Comparison of ENCODE assay signal across 5 cellular contexts in genomic region chr16:69806776-69807175, GRCh38. TPM values are rescaled to one million over a fixed set of nuclear protein-coding genes. Genes with fewer than 3 reads are reported as not detected.
DNase-seq lines count a peak whose midpoint lies in the region; ATAC-seq, FAIRE-seq and TF ChIP-seq lines count a peak whose summit lies in the region.
"Not testable (repeated sequence)": the region's sequence is repeated elsewhere in the genome, so short reads cannot be mapped to it uniquely, and the experiment has no call there.

No MANE protein-coding gene starts in this region.

- in situ Hi-C loops in K562 (cut with MboI); HepG2 (cut with HindIII; ENCODE audit: extremely low pct_ligation_motif_present, low pct_unique_long_range_greater_than_20kb): not testable (repeated sequence)

- H2AFZ ChIP-seq in K562 (ENCODE audit: low read depth, low read length); HepG2 (ENCODE audit: low read length): not testable (repeated sequence)

- ATAC-seq in K562, HepG2: not testable (repeated sequence)

- not testable (repeated sequence) for H4K20me1 ChIP-seq in K562 (replicated peaks; ENCODE audit: control insufficient read depth, insufficient read depth, low read length); HepG2 (ENCODE audit: insufficient read depth, low read length)

- CTCF ChIA-PET in HEK293 (lab: Yijun Ruan, JAX), result interaction anchor here (0.6 to 2.7 kb wide), 6 partner anchors 10 to 123 kb away, joined by 3 to 18 read pairs (median 4); partner anchors contain the start of gene NOB1
- CTCF ChIA-PET in K562 (lab: Yijun Ruan, JAX; ENCODE audit: low intra/inter-chr PET ratio); HepG2 (lab: Yijun Ruan, JAX; ENCODE audit: low intra/inter-chr PET ratio, low total read pairs): not testable (repeated sequence)

- TF ChIP-seq EP300 in K562 (IDR thresholded peaks at IDR 0.05; ENCODE audit: low read length); HepG2 (IDR thresholded peaks at IDR 0.05; ENCODE audit: low read depth in 2 of 2, low read length in 2 of 2); HepG2 (CRISPR knock-in tag; IDR thresholded peaks at IDR 0.05; ENCODE audit: borderline replicate concordance): not testable (repeated sequence)

- TF ChIP-seq POLR2A in K562 (conservative IDR thresholded peaks at IDR 0.05); HepG2 (IDR thresholded peaks at IDR 0.05; ENCODE audit: insufficient read depth in 1 of 2, low read depth in 2 of 2, low read length in 2 of 2): not testable (repeated sequence)

- H3K4me2 ChIP-seq in K562 (ENCODE audit: insufficient read depth, low read length); HepG2 (ENCODE audit: low read depth, low read length): not testable (repeated sequence)

- POLR2A ChIA-PET in HEK293 (lab: Yijun Ruan, JAX); HepG2 (lab: Yijun Ruan, JAX): not testable (repeated sequence)
- POLR2A ChIA-PET in K562 (lab: Yijun Ruan, JAX), result interaction anchor here (0.6 to 1.6 kb wide), 4 partner anchors 9 to 311 kb away, joined by 3 to 8 read pairs (median 4); no protein-coding TSS in a partner anchor

- not testable (repeated sequence) for DNase-seq in K562 (ENCODE audit: extremely low read depth in 1 of 4, low spot score in 3 of 4); frontal cortex (ENCODE audit: low spot score in 2 of 2); HepG2 (ENCODE audit: low spot score)

- intact Hi-C loops in K562 (cut with micrococcal nuclease); HepG2 (cut with micrococcal nuclease; ENCODE audit: unreplicated experiment): not testable (repeated sequence)

- H3K4me3 ChIP-seq in HEK293 (ENCODE audit: low read depth, low read length); K562; HepG2 (replicated peaks in 1 of 3; ENCODE audit: insufficient read depth in 1 of 3, low read depth in 2 of 3, low read length in 3 of 3): not testable (repeated sequence)

- peak; percentile 53 for FAIRE-seq in TTC549 (lab: Jason Lieb, UNC)
- FAIRE-seq in K562 (lab: Jason Lieb, UNC); HepG2 (lab: Jason Lieb, UNC): not testable (repeated sequence)
- peak; percentile 77 for FAIRE-seq in frontal cortex (lab: Jason Lieb, UNC)

- TF ChIP-seq CTCF in HEK293 (tag by site-specific recombination; IDR thresholded peaks at IDR 0.05); K562 (IDR thresholded peaks at IDR 0.05 in 2 of 3, conservative IDR thresholded peaks at IDR 0.05 in 1 of 3; ENCODE audit: insufficient read depth in 2 of 3, low read depth in 1 of 3, low read length in 3 of 3); HepG2 (CRISPR knock-in tag; IDR thresholded peaks at IDR 0.05): not testable (repeated sequence)

- H3K27me3 ChIP-seq in K562 (ENCODE audit: control insufficient read depth in 2 of 2, insufficient read depth in 2 of 2, low read length in 2 of 2); HepG2 (ENCODE audit: control insufficient read depth in 1 of 2, insufficient read depth in 2 of 2, low read length in 2 of 2): not testable (repeated sequence)

- not testable (repeated sequence) for H3K9me3 ChIP-seq in HEK293 (ENCODE audit: control insufficient read depth, insufficient read depth, low read depth, low read length); K562 (replicated peaks; ENCODE audit: control insufficient read depth, insufficient read depth, low read depth, low read length); HepG2 (ENCODE audit: low read length)

- not testable (repeated sequence) for H3K9me1 ChIP-seq in K562 (ENCODE audit: control insufficient read depth, insufficient read depth, low read length)

- H3K79me2 ChIP-seq in K562 (ENCODE audit: control insufficient read depth, insufficient read depth, low read length); HepG2 (ENCODE audit: insufficient read depth, low read length): not testable (repeated sequence)

- BruUV-seq in K562 (replicated peaks; lab: Mats Ljungman, UMichigan); HepG2 (replicated peaks; lab: Mats Ljungman, UMichigan): not testable (repeated sequence)

- H3K36me3 ChIP-seq in HEK293 (ENCODE audit: control insufficient read depth in 2 of 2, insufficient read depth in 1 of 2, low read length in 2 of 2); K562 (ENCODE audit: control insufficient read depth, insufficient read depth, low read length): not testable (repeated sequence)
- H3K36me3 ChIP-seq in HepG2 (replicated peaks in 1 of 2; ENCODE audit: control insufficient read depth in 1 of 2, insufficient read depth in 2 of 2, low read length in 2 of 2), result peaks cover 3 to 36% of the 10 kb centered on the region in 2 experiments; a peak in 4 of 5 replicates

- TF ChIP-seq RAD21 in K562 (CRISPR knock-in tag; conservative IDR thresholded peaks at IDR 0.05 in 1 of 2, IDR thresholded peaks at IDR 0.05 in 1 of 2); HepG2 (CRISPR knock-in tag; IDR thresholded peaks at IDR 0.05): not testable (repeated sequence)

- H3K9ac ChIP-seq in K562 (ENCODE audit: insufficient read depth in 1 of 2, low read depth in 2 of 2, low read length in 2 of 2); HepG2 (ENCODE audit: insufficient read depth, low read depth, low read length): not testable (repeated sequence)

- not testable (repeated sequence) for H3K27ac ChIP-seq in HEK293 (ENCODE audit: extremely low read depth, low read depth, low read length); K562 (ENCODE audit: extremely low read depth, low read depth, low read length); HepG2 (ENCODE audit: extremely low read length, insufficient read depth, low read length)

- not testable (repeated sequence) for H3K4me1 ChIP-seq in HEK293 (ENCODE audit: control insufficient read depth, insufficient read depth, low read length); K562 (replicated peaks in 1 of 2; ENCODE audit: control insufficient read depth in 2 of 2, insufficient read depth in 2 of 2, low read length in 2 of 2)
- peaks cover 16% of the 10 kb centered on the region for H3K4me1 ChIP-seq in HepG2 (ENCODE audit: insufficient read depth, low read length)

RNA-seq across cellular contexts. Expression of gene WWP2, which starts 44.6 kb away (rescaled TPM):
- 54.0 and 74.4 TPM in 2 replicates for total RNA-seq in K562 (2011; cell fraction: chromatin; rRNA removed; ENCODE audit: low replicate concordance)
- 33.5 and 36.6 TPM in 2 replicates for total RNA-seq in K562 (2011; cell fraction: nucleolus; rRNA removed)
- 32.8 and 44.3 TPM in 2 replicates for total RNA-seq in K562 (2011; cell fraction: nucleoplasm; rRNA removed)
- total RNA-seq in K562 (2014; rRNA removed) (14.9 and 20.6 TPM in 2 replicates), K562 (2014; rRNA removed; fragmentation: Illumina TruSeq; extraction: Trizol) (14.6 and 17.4 TPM in 2 replicates), K562 (2015; rRNA removed; fragmentation: Illumina TruSeq; extraction: Trizol) (15.3 and 15.8 TPM in 2 replicates), K562 (2021) (33.7 and 34.4 TPM in 2 replicates), frontal cortex (25.7 TPM), HepG2 (2016; rRNA removed; fragmentation: Illumina TruSeq; extraction: Trizol) (28.2 and 31.9 TPM in 2 replicates)
- polyA plus RNA-seq in K562 (2011; rRNA removed) (7.1 and 8.5 TPM in 2 replicates), K562 (2014; fragmentation: Illumina TruSeq; extraction: Trizol) (23.1 and 27.1 TPM in 2 replicates), K562 (2014; fragmentation: Nextera tagmentation; extraction: Ambion mirVana) (1 to 10 TPM; 1.9 to 2.0 TPM), K562 (2014; rRNA removed) (10.7 and 12.1 TPM in 2 replicates), HepG2 (2011; rRNA removed) (11.4 and 13.6 TPM in 2 replicates)
- polyA plus RNA-seq in K562 (2011; cell fraction: cytosol; rRNA removed), result 6.5 and 11.3 TPM in 2 replicates
- polyA plus RNA-seq in K562 (2011; cell fraction: nucleus; rRNA removed), result 25.1 and 34.9 TPM in 2 replicates
- 24.0 and 37.6 TPM in 2 replicates for polyA plus RNA-seq in K562 (2012)
- polyA minus RNA-seq in K562 (2011; rRNA and poly(A)+ RNA removed), result 11.3 and 13.3 TPM in 2 replicates
- 10.2 and 17.9 TPM in 2 replicates for polyA minus RNA-seq in K562 (2011; cell fraction: cytosol; rRNA and poly(A)+ RNA removed)
- polyA minus RNA-seq in K562 (2011; cell fraction: nucleus; rRNA and poly(A)+ RNA removed), result 12.7 and 15.7 TPM in 2 replicates
- 18.6 and 20.3 TPM in 2 replicates for total RNA-seq in HepG2 (2016; cell fraction: cytosol; rRNA removed; fragmentation: Illumina TruSeq; extraction: Trizol; ENCODE audit: low read depth)
- 25.4 and 28.2 TPM in 2 replicates for total RNA-seq in HepG2 (2016; cell fraction: insoluble cytoplasmic fraction; rRNA removed; fragmentation: Illumina TruSeq; extraction: Trizol)
- 17.7 and 18.1 TPM in 2 replicates for total RNA-seq in HepG2 (2016; cell fraction: membrane; rRNA removed; fragmentation: Illumina TruSeq; extraction: Trizol)
- 36.0 and 41.1 TPM in 2 replicates for total RNA-seq in HepG2 (2016; cell fraction: nucleus; rRNA removed; fragmentation: Illumina TruSeq; extraction: Trizol)
- polyA plus RNA-seq in HepG2 (2011; cell fraction: cytosol; rRNA removed), result 7.5 and 8.1 TPM in 2 replicates
- polyA plus RNA-seq in HepG2 (2011; cell fraction: nucleus; rRNA removed), result 45.3 and 46.4 TPM in 2 replicates
- 25.4 and 26.4 TPM in 2 replicates for polyA plus RNA-seq in HepG2 (2012)
- 3.6 and 3.7 TPM in 2 replicates for polyA plus RNA-seq in HepG2 (2016; cell fraction: cytosol; fragmentation: Illumina TruSeq; extraction: Trizol; ENCODE audit: low read depth)
- 23.4 and 32.9 TPM in 2 replicates for polyA plus RNA-seq in HepG2 (2016; cell fraction: insoluble cytoplasmic fraction; fragmentation: Illumina TruSeq; extraction: Trizol; ENCODE audit: low read depth)
- polyA plus RNA-seq in HepG2 (2016; cell fraction: membrane; fragmentation: Illumina TruSeq; extraction: Trizol; ENCODE audit: low read depth), result 9.8 and 10.7 TPM in 2 replicates
- polyA plus RNA-seq in HepG2 (2016; cell fraction: nucleus; fragmentation: Illumina TruSeq; extraction: Trizol; ENCODE audit: insufficient read depth, low read depth), result 61.5 and 63.2 TPM in 2 replicates
- 17.8 and 29.5 TPM in 2 replicates for polyA minus RNA-seq in HepG2 (2011; rRNA and poly(A)+ RNA removed; ENCODE audit: low replicate concordance)
- polyA minus RNA-seq in HepG2 (2011; cell fraction: cytosol; rRNA and poly(A)+ RNA removed), result 12.8 and 16.9 TPM in 2 replicates
- polyA minus RNA-seq in HepG2 (2011; cell fraction: nucleus; rRNA and poly(A)+ RNA removed), result 37.2 and 39.9 TPM in 2 replicates

RNA-seq across cellular contexts. Expression of gene NOB1, which starts 52.0 kb away (rescaled TPM):
- total RNA-seq in K562 (2011; cell fraction: chromatin; rRNA removed; ENCODE audit: low replicate concordance), result 105 and 163 TPM in 2 replicates
- total RNA-seq in K562 (2011; cell fraction: nucleolus; rRNA removed), result 111 and 135 TPM in 2 replicates
- 77.2 and 104 TPM in 2 replicates for total RNA-seq in K562 (2011; cell fraction: nucleoplasm; rRNA removed)
- total RNA-seq in K562 (2014; rRNA removed) (91.1 and 91.3 TPM in 2 replicates), K562 (2014; rRNA removed; fragmentation: Illumina TruSeq; extraction: Trizol) (61.3 and 63.6 TPM in 2 replicates), K562 (2015; rRNA removed; fragmentation: Illumina TruSeq; extraction: Trizol) (81.2 and 85.7 TPM in 2 replicates), K562 (2021) (117 and 119 TPM in 2 replicates), frontal cortex (11.4 TPM), HepG2 (2016; rRNA removed; fragmentation: Illumina TruSeq; extraction: Trizol) (47.1 and 83.5 TPM in 2 replicates)
- polyA plus RNA-seq in K562 (2011; rRNA removed) (116 and 135 TPM in 2 replicates), K562 (2014; fragmentation: Illumina TruSeq; extraction: Trizol) (129 and 135 TPM in 2 replicates), K562 (2014; fragmentation: Nextera tagmentation; extraction: Ambion mirVana) (100 to 1,000 TPM in 1 of 2 experiments, 10 to 100 TPM in 1; 42.4 to 139 TPM), K562 (2014; rRNA removed) (148 and 150 TPM in 2 replicates), HepG2 (2011; rRNA removed) (159 and 162 TPM in 2 replicates)
- 157 and 178 TPM in 2 replicates for polyA plus RNA-seq in K562 (2011; cell fraction: cytosol; rRNA removed)
- polyA plus RNA-seq in K562 (2011; cell fraction: nucleus; rRNA removed), result 86.6 and 87.3 TPM in 2 replicates
- polyA plus RNA-seq in K562 (2012), result 117 and 160 TPM in 2 replicates
- polyA minus RNA-seq in K562 (2011; rRNA and poly(A)+ RNA removed), result 122 and 124 TPM in 2 replicates
- polyA minus RNA-seq in K562 (2011; cell fraction: cytosol; rRNA and poly(A)+ RNA removed), result 84.0 and 111 TPM in 2 replicates
- polyA minus RNA-seq in K562 (2011; cell fraction: nucleus; rRNA and poly(A)+ RNA removed), result 40.3 and 72.0 TPM in 2 replicates
- total RNA-seq in HepG2 (2016; cell fraction: cytosol; rRNA removed; fragmentation: Illumina TruSeq; extraction: Trizol; ENCODE audit: low read depth), result 30.5 and 33.0 TPM in 2 replicates
- total RNA-seq in HepG2 (2016; cell fraction: insoluble cytoplasmic fraction; rRNA removed; fragmentation: Illumina TruSeq; extraction: Trizol), result 48.8 and 85.3 TPM in 2 replicates
- 54.4 and 54.7 TPM in 2 replicates for total RNA-seq in HepG2 (2016; cell fraction: membrane; rRNA removed; fragmentation: Illumina TruSeq; extraction: Trizol)
- total RNA-seq in HepG2 (2016; cell fraction: nucleus; rRNA removed; fragmentation: Illumina TruSeq; extraction: Trizol), result 37.1 and 40.2 TPM in 2 replicates
- 187 and 245 TPM in 2 replicates for polyA plus RNA-seq in HepG2 (2011; cell fraction: cytosol; rRNA removed)
- polyA plus RNA-seq in HepG2 (2011; cell fraction: nucleus; rRNA removed), result 97.8 and 101 TPM in 2 replicates
- 151 and 164 TPM in 2 replicates for polyA plus RNA-seq in HepG2 (2012)
- polyA plus RNA-seq in HepG2 (2016; cell fraction: cytosol; fragmentation: Illumina TruSeq; extraction: Trizol; ENCODE audit: low read depth), result 53.6 and 57.2 TPM in 2 replicates
- 224 and 233 TPM in 2 replicates for polyA plus RNA-seq in HepG2 (2016; cell fraction: insoluble cytoplasmic fraction; fragmentation: Illumina TruSeq; extraction: Trizol; ENCODE audit: low read depth)
- 81.4 and 91.5 TPM in 2 replicates for polyA plus RNA-seq in HepG2 (2016; cell fraction: membrane; fragmentation: Illumina TruSeq; extraction: Trizol; ENCODE audit: low read depth)
- 100 and 106 TPM in 2 replicates for polyA plus RNA-seq in HepG2 (2016; cell fraction: nucleus; fragmentation: Illumina TruSeq; extraction: Trizol; ENCODE audit: insufficient read depth, low read depth)
- polyA minus RNA-seq in HepG2 (2011; rRNA and poly(A)+ RNA removed; ENCODE audit: low replicate concordance), result 115 and 322 TPM in 2 replicates
- polyA minus RNA-seq in HepG2 (2011; cell fraction: cytosol; rRNA and poly(A)+ RNA removed), result 172 TPM in 2 replicates
- 70.4 and 93.7 TPM in 2 replicates for polyA minus RNA-seq in HepG2 (2011; cell fraction: nucleus; rRNA and poly(A)+ RNA removed)
